Comparison of ENCODE assay signal across 8 cellular contexts in genomic region chr3:44762170-44762677, GRCh38. TPM values are rescaled to one million over a fixed set of nuclear protein-coding genes. Genes with fewer than 3 reads are reported as not detected.
DNase-seq lines count a peak whose midpoint lies in the region; ATAC-seq and TF ChIP-seq lines count a peak whose summit lies in the region.

No MANE protein-coding gene starts in this region.

- CTCF ChIA-PET in activated naive CD4-positive, alpha-beta T cell treated with anti-CD3 and anti-CD28 coated beads for 36 hours (lab: Charles Lee): interaction anchor here (0.9 kb wide), 1 partner anchor 152 kb away, joined by 3 read pairs; no protein-coding TSS in a partner anchor

- peak overlapping the region; percentile 77 for H3K4me2 ChIP-seq in neural cell (ENCODE audit: low read length)

- H2AFZ ChIP-seq in neural cell (ENCODE audit: low read depth, low read length): peak overlapping the region; percentile 61

- intact Hi-C loops in activated naive CD4-positive, alpha-beta T cell treated with anti-CD3 and anti-CD28 coated beads for 36 hours (cut with micrococcal nuclease): loop anchor here (5.0 kb wide), 2 partner anchors 230 to 390 kb away; no protein-coding TSS in a partner anchor

- H3K9me2 ChIP-seq in neural cell (ENCODE audit: insufficient read depth, low read length): no peaks in the 10 kb centered on the region

- DNase-seq in activated naive CD4-positive, alpha-beta T cell treated with anti-CD3 and anti-CD28 coated beads for 36 hours: no peak
- DNase-seq in activated naive CD4-positive, alpha-beta T cell (lab: John Stamatoyannopoulos, UW): no peak
- DNase-seq in NCI-H82 (lab: John Stamatoyannopoulos, UW) (peak; percentile 50), NCI-H2081 (lab: John Stamatoyannopoulos, UW) (no peak), GF-D8 (lab: John Stamatoyannopoulos, UW) (no peak)

- peaks cover 0 to 6% of the 10 kb centered on the region in 2 donors for H3K36me3 ChIP-seq in duodenal mucosa (ENCODE audit: control insufficient read depth in 1 of 2, insufficient read depth in 2 of 2, low read length in 2 of 2)
- peaks cover 14% of the 10 kb centered on the region for H3K36me3 ChIP-seq in neural cell (ENCODE audit: insufficient read depth, low read length)

- no peaks in the 10 kb centered on the region for H4K20me1 ChIP-seq in neural cell (ENCODE audit: insufficient read depth)

- peak overlapping the region; percentile 94 for H3K4me3 Mint-ChIP-seq in activated naive CD4-positive, alpha-beta T cell treated with anti-CD3 and anti-CD28 coated beads for 36 hours

- peaks cover 23% of the 10 kb centered on the region for H3K79me2 ChIP-seq in neural cell (replicated peaks; ENCODE audit: insufficient read depth, low read length)

- peak overlapping the region; percentile 86 for H3K27ac Mint-ChIP-seq in activated naive CD4-positive, alpha-beta T cell treated with anti-CD3 and anti-CD28 coated beads for 36 hours

- TF ChIP-seq CTCF in neural cell (IDR thresholded peaks at IDR 0.05; ENCODE audit: poor library complexity, severe bottlenecking): no peak

- no peak for ATAC-seq in GM21825 (IDR thresholded peaks at IDR 0.05; ENCODE audit: unreplicated experiment)

- no peaks in the 10 kb centered on the region for H3F3A ChIP-seq in neural cell (ENCODE audit: insufficient read depth, low read length, poor library complexity, severe bottlenecking)

- peaks cover 7 to 10% of the 10 kb centered on the region in 2 donors for H3K4me1 ChIP-seq in duodenal mucosa (ENCODE audit: control insufficient read depth in 1 of 2, insufficient read depth in 2 of 2, low read length in 2 of 2)

- H3K4me1 Mint-ChIP-seq in activated naive CD4-positive, alpha-beta T cell treated with anti-CD3 and anti-CD28 coated beads for 36 hours (ENCODE audit: low read depth): peaks cover 25% of the 10 kb centered on the region

- peaks cover 58% of the 10 kb centered on the region for H3K36me3 Mint-ChIP-seq in activated naive CD4-positive, alpha-beta T cell treated with anti-CD3 and anti-CD28 coated beads for 36 hours (ENCODE audit: low read depth)

- H3K27me3 ChIP-seq in duodenal mucosa (ENCODE audit: control insufficient read depth in 1 of 2, insufficient read depth in 2 of 2, low read length in 2 of 2) (no peaks in the 10 kb centered on the region), neural cell (ENCODE audit: insufficient read depth, low read depth, low read length) (no peaks in the 10 kb centered on the region)

- H3K27ac ChIP-seq in duodenal mucosa (ENCODE audit: low read depth, low read length) (no peak overlapping the region), neural cell (ENCODE audit: low read length) (no peak overlapping the region)

- H3K9ac ChIP-seq in duodenal mucosa (ENCODE audit: low read depth in 1 of 2, low read length in 2 of 2) (peak overlapping the region; percentile 70 to 92), neural cell (ENCODE audit: low read length) (peak overlapping the region; percentile 40)

- no peak for TF ChIP-seq RAD21 in neural cell (conservative IDR thresholded peaks at IDR 0.05)

- H3K9me3 ChIP-seq in duodenal mucosa (ENCODE audit: control insufficient read depth in 1 of 2, low read length in 2 of 2) (peaks cover 9 to 20% of the 10 kb centered on the region in 2 donors), neural cell (ENCODE audit: low read length) (peaks cover 8% of the 10 kb centered on the region)

- H3K9me3 Mint-ChIP-seq in activated naive CD4-positive, alpha-beta T cell treated with anti-CD3 and anti-CD28 coated beads for 36 hours: peaks cover 19% of the 10 kb centered on the region

- no peak for TF ChIP-seq EP300 in neural cell (conservative IDR thresholded peaks at IDR 0.05; ENCODE audit: poor library complexity, severe bottlenecking)

- H3K27me3 Mint-ChIP-seq in activated naive CD4-positive, alpha-beta T cell treated with anti-CD3 and anti-CD28 coated beads for 36 hours (ENCODE audit: low read depth): peaks cover 2% of the 10 kb centered on the region

- H3K4me3 ChIP-seq in duodenal mucosa (ENCODE audit: low read depth in 1 of 2, low read length in 2 of 2): peak overlapping the region; percentile 97
- H3K4me3 ChIP-seq in neural cell (ENCODE audit: low read length): peak overlapping the region; percentile 78

TF ChIP-seq in neural cell, 6 proteins besides CTCF, POLR2A, EP300 and RAD21:
- TF ChIP-seq MXI1 (conservative IDR thresholded peaks at IDR 0.05; ENCODE audit: poor library complexity, severe bottlenecking) (no peak), EZH2 (IDR thresholded peaks at IDR 0.05; ENCODE audit: borderline replicate concordance, insufficient read depth, low read length, poor library complexity, severe bottlenecking) (no peak), REST (IDR thresholded peaks at IDR 0.05; ENCODE audit: borderline replicate concordance) (no peak), POLR2AphosphoS5 (IDR thresholded peaks at IDR 0.05) (no peak)

RNA-seq across cellular contexts. Expression of gene KIF15, which starts 0.6 kb away (rescaled TPM):
- total RNA-seq in activated naive CD4-positive, alpha-beta T cell treated with anti-CD3 and anti-CD28 coated beads for 36 hours: 10 to 100 TPM; 42.1 to 45.8 TPM
- 1.2 and 5.8 TPM in 2 replicates for polyA plus RNA-seq in neural cell
- 3.5 and 3.7 TPM in 2 replicates for polyA minus RNA-seq in neural cell

RNA-seq across cellular contexts. Expression of gene KIAA1143, which starts 0.8 kb away (rescaled TPM):
- 10 to 100 TPM; 29.1 to 35.9 TPM for total RNA-seq in activated naive CD4-positive, alpha-beta T cell treated with anti-CD3 and anti-CD28 coated beads for 36 hours
- polyA plus RNA-seq in neural cell: 17.6 and 18.4 TPM in 2 replicates
- polyA minus RNA-seq in neural cell: 48.7 and 50.6 TPM in 2 replicates

RNA-seq across cellular contexts. Expression of gene ZNF501, which starts 32.8 kb away (rescaled TPM):
- total RNA-seq in activated naive CD4-positive, alpha-beta T cell treated with anti-CD3 and anti-CD28 coated beads for 36 hours: 1 to 10 TPM; 1.6 to 2.7 TPM
- polyA plus RNA-seq in neural cell: 5.6 and 7.3 TPM in 2 replicates
- polyA minus RNA-seq in neural cell: 13.6 and 14.1 TPM in 2 replicates

RNA-seq across cellular contexts. Expression of gene ZNF502, which starts 49.8 kb away (rescaled TPM):
- total RNA-seq in activated naive CD4-positive, alpha-beta T cell treated with anti-CD3 and anti-CD28 coated beads for 36 hours: 1 to 10 TPM in 1 of 2 experiments, under 1 TPM in 1; 0.62 to 1.0 TPM
- 14.3 and 16.0 TPM in 2 replicates for polyA plus RNA-seq in neural cell
- polyA minus RNA-seq in neural cell: 15.3 and 18.5 TPM in 2 replicates
